8 cellular contexts compared by ENCODE assay signal in the genomic region with DNA sequence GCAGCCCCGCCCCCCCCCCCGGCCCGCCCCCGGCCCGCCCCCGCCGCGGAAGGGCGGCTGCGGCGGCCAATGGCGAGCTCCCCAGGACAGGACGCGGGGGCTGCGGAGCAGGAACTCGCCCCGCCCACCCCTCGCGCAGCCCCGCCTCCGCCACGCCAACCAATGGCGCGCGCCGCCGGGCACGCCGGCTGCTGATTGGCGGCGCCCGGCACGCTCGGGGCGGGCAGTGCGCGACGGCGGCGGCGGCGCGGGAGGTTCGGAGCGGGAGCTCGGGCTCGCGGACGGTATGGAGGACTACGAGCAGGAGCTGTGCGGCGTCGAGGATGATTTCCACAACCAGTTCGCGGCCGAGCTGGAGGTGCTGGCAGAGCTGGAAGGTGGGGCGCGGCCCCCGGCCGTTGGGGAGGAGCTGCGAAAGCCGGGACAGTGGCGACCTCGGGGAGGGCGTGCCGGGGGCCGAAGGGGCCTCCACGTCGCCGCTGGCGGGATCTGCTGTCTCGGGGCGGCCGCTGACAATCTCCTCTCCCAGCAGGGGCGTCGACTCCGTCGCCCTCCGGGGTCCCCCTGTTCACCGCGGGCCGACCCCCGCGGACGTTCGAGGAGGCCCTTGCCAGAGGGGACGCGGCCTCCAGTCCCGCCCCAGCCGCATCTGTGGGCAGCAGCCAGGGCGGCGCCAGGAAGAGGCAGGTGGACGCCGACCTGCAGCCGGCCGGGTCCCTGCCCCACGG. TPM values are rescaled to one million over a fixed set of nuclear protein-coding genes. Genes with fewer than 3 reads are reported as not detected.
DNase-seq lines count a peak whose midpoint lies in the region; ATAC-seq, FAIRE-seq and TF ChIP-seq lines count a peak whose summit lies in the region.

A gene (plus strand): TSS at position 222 of the 728 bp plus-strand sequence. CDS start 65 bp downstream, at position 287.

- intact Hi-C loops in activated B cell treated with CpG ODN at 0.5 μM for 24 hours (cut with micrococcal nuclease), result loop anchor here (1.0 to 10.0 kb wide), 5 partner anchors 19 to 394 kb away; a partner anchor contains a TSS

- H3K9me3 ChIP-seq in small intestine (ENCODE audit: control insufficient read depth, low read depth), result no peaks in the 10 kb centered on the region

- H3K27me3 ChIP-seq in small intestine (ENCODE audit: control insufficient read depth in 2 of 2, insufficient read depth in 2 of 2, low read length in 2 of 2), result no peaks in the 10 kb centered on the region

- TF ChIP-seq CTCF in activated B cell treated with CpG ODN at 0.5 μM for 24 hours (IDR thresholded peaks at IDR 0.05) (no peak), cardiac fibroblast (IDR thresholded peaks at IDR 0.05; ENCODE audit: low read depth, low read length) (no peak)

- peak; percentile 93 for DNase-seq in ACHN
- peak; percentile 96 for DNase-seq in NCI-H2227 (lab: John Stamatoyannopoulos, UW; ENCODE audit: unreplicated experiment)
- DNase-seq in activated B cell treated with CpG ODN at 0.5 μM for 24 hours, result peak; percentile 94
- DNase-seq in cardiac fibroblast (ENCODE audit: low read depth in 2 of 2), result peak; percentile 89 to 95
- DNase-seq in iPS-NIHi7 (ENCODE audit: extremely low spot score), result peak; percentile 100
- DNase-seq in small intestine, result peak; percentile 91

- peaks cover 7% of the 10 kb centered on the region for H3K4me1 Mint-ChIP-seq in activated B cell treated with CpG ODN at 0.5 μM for 24 hours

- peak within 1 kb of the TSS; percentile 27 to 55 for H3K27ac ChIP-seq in small intestine (ENCODE audit: low read depth in 1 of 2, low read length in 1 of 2)

- CTCF ChIA-PET in activated B cell treated with CpG ODN at 0.5 μM for 24 hours (lab: Charles Lee), result interaction anchor here (0.6 to 3.2 kb wide), 3 partner anchors 67 to 76 kb away, joined by 3 to 10 read pairs (median 4); a partner anchor contains a TSS

- peak; percentile 65 for ATAC-seq in GM18909 (IDR thresholded peaks at IDR 0.05; ENCODE audit: poor library complexity, unreplicated experiment)
- peak; percentile 70 for ATAC-seq in HG03159 (IDR thresholded peaks at IDR 0.05; ENCODE audit: unreplicated experiment)
- ATAC-seq in activated B cell treated with CpG ODN at 0.5 μM for 24 hours (ENCODE audit: low read depth), result peak; percentile 97

- H3K4me1 ChIP-seq in small intestine (ENCODE audit: control insufficient read depth in 2 of 2, insufficient read depth in 1 of 2, low read depth in 1 of 2, low read length in 1 of 2), result no peaks in the 10 kb centered on the region

- in situ Hi-C loops in ACHN (cut with HindIII; ENCODE audit: low pct_ligation_motif_present, low pct_unique_long_range_greater_than_20kb, low sequenced_read_pairs), result no loop called here

- 0 to 1% (median 0%) methylated on average over 64 to 97 of the region's 97 CpGs for WGBS in small intestine, 3 donors

- H3K27ac Mint-ChIP-seq in activated B cell treated with CpG ODN at 0.5 μM for 24 hours, result peak within 1 kb of the TSS; percentile 56

- H3K27me3 Mint-ChIP-seq in activated B cell treated with CpG ODN at 0.5 μM for 24 hours, result no peaks in the 10 kb centered on the region

- POLR2A ChIA-PET in activated B cell treated with CpG ODN at 0.5 μM for 24 hours (lab: Charles Lee), result interaction anchor here (0.6 to 1.9 kb wide), 9 partner anchors 18 to 1176 kb away, joined by 3 to 9 read pairs (median 4); a partner anchor contains a TSS

- H3K36me3 Mint-ChIP-seq in activated B cell treated with CpG ODN at 0.5 μM for 24 hours (ENCODE audit: low read depth), result peaks cover 23% of the 10 kb centered on the region

- no peak for FAIRE-seq in small intestine (lab: Jason Lieb, UNC)

- H3K36me3 ChIP-seq in small intestine (ENCODE audit: control insufficient read depth in 2 of 2, insufficient read depth in 2 of 2, low read length in 2 of 2), result no peaks in the 10 kb centered on the region

- H3K9me3 Mint-ChIP-seq in activated B cell treated with CpG ODN at 0.5 μM for 24 hours, result no peaks in the 10 kb centered on the region

- H3K4me3 Mint-ChIP-seq in activated B cell treated with CpG ODN at 0.5 μM for 24 hours, result peak within 1 kb of the TSS; percentile 86

- H3K4me3 ChIP-seq in cardiac fibroblast (replicated peaks in 1 of 2; ENCODE audit: low read depth in 2 of 2, low read length in 2 of 2) (peak within 1 kb of the TSS; percentile 91 to 94), small intestine (ENCODE audit: low read depth in 1 of 2, low read length in 2 of 2) (peak within 1 kb of the TSS; percentile 74 to 78)

RNA-seq across cellular contexts. Expression of the gene that starts here (rescaled TPM):
- 42.4 and 45.5 TPM in 2 replicates for total RNA-seq in activated B cell treated with CpG ODN at 0.5 μM for 24 hours
- polyA plus RNA-seq in small intestine, result 10 to 100 TPM in 1 of 3 donors, 1 to 10 TPM in 2; 5.6 to 24.6 (median 8.4) TPM

Comparison
In these comparisons a context has a peak if more than half of its experiments do, and no peak if none do; other contexts are left out.
1. Peak in every context shown above with its lines: DNase-seq, ATAC-seq, H3K4me3 ChIP-seq and H3K27ac ChIP-seq.